1 cellular context compared by ENCODE assay signal in the genomic region with DNA sequence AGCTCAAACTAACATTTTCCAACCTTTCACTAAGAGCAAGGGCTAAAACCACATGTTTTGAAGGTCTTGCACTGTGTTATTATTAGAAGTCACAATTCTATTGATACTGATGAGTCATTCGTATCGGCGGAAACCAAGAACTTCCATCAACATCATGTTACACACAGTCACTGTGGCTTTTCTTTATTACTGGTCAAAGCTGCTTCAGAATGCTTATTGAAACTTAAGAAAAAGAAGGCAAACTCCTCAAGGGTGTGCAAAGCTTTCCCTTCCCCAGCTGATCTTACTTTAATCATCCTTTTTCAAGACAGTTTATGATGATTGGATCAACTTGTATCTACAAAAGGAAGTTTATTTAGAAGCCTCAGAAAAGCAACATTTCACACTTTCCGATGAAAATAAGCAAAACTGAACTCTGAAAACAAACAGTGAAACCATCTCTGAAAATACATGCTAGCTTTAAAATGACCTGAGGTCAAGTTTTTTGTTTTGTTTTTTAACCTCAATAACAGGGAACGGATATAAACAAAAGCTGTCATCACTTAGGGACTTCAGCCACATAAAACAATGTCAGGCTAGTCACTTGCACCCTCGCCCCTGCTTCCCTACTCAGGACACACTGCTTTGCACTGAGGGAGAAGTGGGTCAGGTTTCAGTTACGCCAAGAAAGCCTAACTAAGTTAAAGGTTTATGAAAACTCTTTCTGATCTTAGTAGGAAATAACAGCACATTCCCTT.
TF ChIP-seq lines count a peak whose summit lies in the region.

No MANE protein-coding gene starts in this region.

TF ChIP-seq in HCT116, 20 proteins besides CTCF, POLR2A, EP300 and RAD21 (continued from another document):
- no peak for TF ChIP-seq TCF7L2 (IDR thresholded peaks at IDR 0.05; ENCODE audit: borderline replicate concordance, extremely low read depth, insufficient read depth, insufficient read length)
- no peak for TF ChIP-seq ZFX (IDR thresholded peaks at IDR 0.05)
- TF ChIP-seq, protein P1, sequence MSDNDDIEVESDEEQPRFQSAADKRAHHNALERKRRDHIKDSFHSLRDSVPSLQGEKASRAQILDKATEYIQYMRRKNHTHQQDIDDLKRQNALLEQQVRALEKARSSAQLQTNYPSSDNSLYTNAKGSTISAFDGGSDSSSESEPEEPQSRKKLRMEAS (IDR thresholded peaks at IDR 0.05) = peak; percentile 58; the same call in 1 of the 2 replicates
- TF ChIP-seq EGR1 (IDR thresholded peaks at IDR 0.05; ENCODE audit: low read depth) = no peak; the same call in 1 of the 2 replicates
- no peak for TF ChIP-seq EZH2 (IDR thresholded peaks at IDR 0.05)
- peak; percentile 53 for TF ChIP-seq FOSL1 (IDR thresholded peaks at IDR 0.05; ENCODE audit: low read depth)
- TF ChIP-seq, protein P2, sequence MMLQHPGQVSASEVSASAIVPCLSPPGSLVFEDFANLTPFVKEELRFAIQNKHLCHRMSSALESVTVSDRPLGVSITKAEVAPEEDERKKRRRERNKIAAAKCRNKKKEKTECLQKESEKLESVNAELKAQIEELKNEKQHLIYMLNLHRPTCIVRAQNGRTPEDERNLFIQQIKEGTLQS (IDR thresholded peaks at IDR 0.05) = no peak; the same call in none of the 2 replicates
- TF ChIP-seq, protein P3, sequence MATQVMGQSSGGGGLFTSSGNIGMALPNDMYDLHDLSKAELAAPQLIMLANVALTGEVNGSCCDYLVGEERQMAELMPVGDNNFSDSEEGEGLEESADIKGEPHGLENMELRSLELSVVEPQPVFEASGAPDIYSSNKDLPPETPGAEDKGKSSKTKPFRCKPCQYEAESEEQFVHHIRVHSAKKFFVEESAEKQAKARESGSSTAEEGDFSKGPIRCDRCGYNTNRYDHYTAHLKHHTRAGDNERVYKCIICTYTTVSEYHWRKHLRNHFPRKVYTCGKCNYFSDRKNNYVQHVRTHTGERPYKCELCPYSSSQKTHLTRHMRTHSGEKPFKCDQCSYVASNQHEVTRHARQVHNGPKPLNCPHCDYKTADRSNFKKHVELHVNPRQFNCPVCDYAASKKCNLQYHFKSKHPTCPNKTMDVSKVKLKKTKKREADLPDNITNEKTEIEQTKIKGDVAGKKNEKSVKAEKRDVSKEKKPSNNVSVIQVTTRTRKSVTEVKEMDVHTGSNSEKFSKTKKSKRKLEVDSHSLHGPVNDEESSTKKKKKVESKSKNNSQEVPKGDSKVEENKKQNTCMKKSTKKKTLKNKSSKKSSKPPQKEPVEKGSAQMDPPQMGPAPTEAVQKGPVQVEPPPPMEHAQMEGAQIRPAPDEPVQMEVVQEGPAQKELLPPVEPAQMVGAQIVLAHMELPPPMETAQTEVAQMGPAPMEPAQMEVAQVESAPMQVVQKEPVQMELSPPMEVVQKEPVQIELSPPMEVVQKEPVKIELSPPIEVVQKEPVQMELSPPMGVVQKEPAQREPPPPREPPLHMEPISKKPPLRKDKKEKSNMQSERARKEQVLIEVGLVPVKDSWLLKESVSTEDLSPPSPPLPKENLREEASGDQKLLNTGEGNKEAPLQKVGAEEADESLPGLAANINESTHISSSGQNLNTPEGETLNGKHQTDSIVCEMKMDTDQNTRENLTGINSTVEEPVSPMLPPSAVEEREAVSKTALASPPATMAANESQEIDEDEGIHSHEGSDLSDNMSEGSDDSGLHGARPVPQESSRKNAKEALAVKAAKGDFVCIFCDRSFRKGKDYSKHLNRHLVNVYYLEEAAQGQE (IDR thresholded peaks at IDR 0.05; ENCODE audit: low read depth) = no peak
- no peak for TF ChIP-seq POLR2AphosphoS5 (IDR thresholded peaks at IDR 0.05; ENCODE audit: low read depth, low read length)
- TF ChIP-seq CBX3 (IDR thresholded peaks at IDR 0.05; ENCODE audit: low read depth) = no peak
